ENCODE assay signal across 8 cellular contexts in genomic region chr17:81635973-81636504, GRCh38. TPM values are rescaled to one million over a fixed set of nuclear protein-coding genes. Genes with fewer than 3 reads are reported as not detected.
DNase-seq lines count a peak whose midpoint lies in the region; ATAC-seq and TF ChIP-seq lines count a peak whose summit lies in the region.

No MANE protein-coding gene starts in this region.

- H3K4me1 ChIP-seq in heart right ventricle: peaks cover 6 to 52% (median 34%) of the 10 kb centered on the region in 9 donors

- H3K27me3 ChIP-seq in heart right ventricle: no peaks in the 10 kb centered on the region

- peaks cover 0 to 17% (median 0%) of the 10 kb centered on the region in 9 donors for H3K36me3 ChIP-seq in heart right ventricle

- peak overlapping the region; percentile 82 to 99 (median 96) for H3K27ac ChIP-seq in heart right ventricle

- WGBS in heart right ventricle, 2 donors: 32 to 38% methylated on average over 18 of the region's 18 CpGs

- intact Hi-C loops in heart right ventricle (cut with DNase I): loop anchor here in 1 of 10 donors (2.0 kb wide), 1 partner anchor 31 kb away; the partner anchor contains the start of genes CCDC137 and OXLD1
- intact Hi-C loops in left ventricle myocardium superior (cut with micrococcal nuclease): no loop called here

- ATAC-seq in heart right ventricle: no peak
- ATAC-seq in left ventricle myocardium superior: no peak
- peak; percentile 77 for ATAC-seq in SK-N-SH treated with all-trans-retinoic acid at 6 μM for 48 hours
- no peak for ATAC-seq in GM21360 (IDR thresholded peaks at IDR 0.05; ENCODE audit: unreplicated experiment)

- H3K4me3 ChIP-seq in heart right ventricle: peak overlapping the region; percentile 51 to 99 (median 90)
- peak overlapping the region; percentile 91 for H3K4me3 ChIP-seq in fibroblast of villous mesenchyme (ENCODE audit: low read depth, low read length)
- H3K4me3 ChIP-seq in retinal pigment epithelial cell (ENCODE audit: low read length): peak overlapping the region; percentile 94

- no peaks in the 10 kb centered on the region for H3K9me3 ChIP-seq in heart right ventricle

- TF ChIP-seq CTCF in heart right ventricle (IDR thresholded peaks at IDR 0.05) (no peak), fibroblast of villous mesenchyme (IDR thresholded peaks at IDR 0.05; ENCODE audit: insufficient read depth, low read depth, low read length) (no peak), retinal pigment epithelial cell (conservative IDR thresholded peaks at IDR 0.05; ENCODE audit: low read depth, low read length) (no peak)

- DNase-seq in heart right ventricle (no peak), left ventricle myocardium superior (no peak), fibroblast of villous mesenchyme (ENCODE audit: low read depth) (no peak), retinal pigment epithelial cell (ENCODE audit: low read depth) (no peak), NCI-H2107 (lab: John Stamatoyannopoulos, UW) (no peak)
- DNase-seq in stimulated activated CD4-positive, alpha-beta T cell treated with anti-CD3 and anti-CD28 coated beads, Interleukin-2, amount 100 ng/mL, for 24 hours: no peak

TF ChIP-seq in SK-N-SH treated with all-trans-retinoic acid at 6 μM for 48 hours, 23 proteins besides CTCF, POLR2A, EP300 and RAD21:
- no peak for TF ChIP-seq ARNTL (CRISPR knock-in tag; IDR thresholded peaks at IDR 0.05; ENCODE audit: borderline replicate concordance, low read depth)
- TF ChIP-seq CREB5 (CRISPR knock-in tag; IDR thresholded peaks at IDR 0.05; ENCODE audit: low read depth): no peak
- no peak for TF ChIP-seq ZFP3 (CRISPR knock-in tag; IDR thresholded peaks at IDR 0.05)
- no peak for TF ChIP-seq BACH2 (CRISPR knock-in tag; IDR thresholded peaks at IDR 0.05; ENCODE audit: borderline replicate concordance)
- TF ChIP-seq ZNF565 (CRISPR knock-in tag; conservative IDR thresholded peaks at IDR 0.05; ENCODE audit: low read depth): no peak

RNA-seq across cellular contexts. Expression of gene NPLOC4, which starts 0.9 kb away (rescaled TPM):
- total RNA-seq in heart right ventricle (100 to 1,000 TPM in 5 of 10 donors, 10 to 100 TPM in 5; 85.8 to 115 (median 98.8) TPM), left ventricle myocardium superior (86.4 TPM), fibroblast of villous mesenchyme (96.7 and 108 TPM in 2 replicates)
- polyA plus RNA-seq in heart right ventricle: 10 to 100 TPM; 30.7 to 40.3 TPM

RNA-seq across cellular contexts. Expression of gene TSPAN10, which starts 1.0 kb away (rescaled TPM):
- total RNA-seq in heart right ventricle: under 1 TPM; 0.12 to 0.57 (median 0.27) TPM
- under 1 TPM; 0.22 to 0.26 TPM for polyA plus RNA-seq in heart right ventricle
- total RNA-seq in left ventricle myocardium superior: not detected
- total RNA-seq in fibroblast of villous mesenchyme: 1.7 and 2.3 TPM in 2 replicates

RNA-seq across cellular contexts. Expression of gene PDE6G, which starts 20.3 kb away (rescaled TPM):
- total RNA-seq in heart right ventricle (1 to 10 TPM in 1 of 10 donors, under 1 TPM in 1, not detected in 8; 0.38 to 1.3 TPM), left ventricle myocardium superior (not detected), fibroblast of villous mesenchyme (not detected in 2 replicates)
- polyA plus RNA-seq in heart right ventricle: 1 to 10 TPM in 1 of 2 donors, not detected in 1; 1.3 TPM

RNA-seq across cellular contexts. Expression of gene OXLD1, which starts 30.4 kb away (rescaled TPM):
- 10 to 100 TPM; 12.6 to 21.6 (median 17.9) TPM for total RNA-seq in heart right ventricle
- 10 to 100 TPM; 36.0 to 51.8 TPM for polyA plus RNA-seq in heart right ventricle
- total RNA-seq in left ventricle myocardium superior: 12.4 TPM
- 23.7 and 28.0 TPM in 2 replicates for total RNA-seq in fibroblast of villous mesenchyme

RNA-seq across cellular contexts. Expression of gene CCDC137, which starts 30.5 kb away (rescaled TPM):
- total RNA-seq in heart right ventricle: 1 to 10 TPM; 3.4 to 9.7 (median 5.4) TPM
- 10 to 100 TPM; 11.3 to 14.4 TPM for polyA plus RNA-seq in heart right ventricle
- total RNA-seq in left ventricle myocardium superior: 6.2 TPM
- total RNA-seq in fibroblast of villous mesenchyme: 7.8 and 10.0 TPM in 2 replicates
